ENCODE assay signal across 12 cellular contexts in genomic region chr3:195803309-195803908, GRCh38. TPM values are rescaled to one million over a fixed set of nuclear protein-coding genes. Genes with fewer than 3 reads are reported as not detected.
DNase-seq lines count a peak whose midpoint lies in the region; ATAC-seq, FAIRE-seq and TF ChIP-seq lines count a peak whose summit lies in the region.
"Had no signal": no experiment of that assay in that cellular context is flagged by ENCODE, and none has a peak within 500 bp of the region (broad histone marks: within the 10 kb centered on the region; RNA-seq: fewer than 3 reads in every experiment).

No MANE protein-coding gene starts in this region.

- TF ChIP-seq POLR2A in transverse colon (IDR thresholded peaks at IDR 0.05), result no peak

- H3K27me3 ChIP-seq in transverse colon, result no peaks in the 10 kb centered on the region

- H3K36me3 ChIP-seq in transverse colon, result no peaks in the 10 kb centered on the region

- no peak for FAIRE-seq in D721Med (lab: Jason Lieb, UNC)
- FAIRE-seq: frontal cortex had no signal

- H3K27ac Mint-ChIP-seq in activated T-cell treated with anti-CD3 and anti-CD28 coated beads, Interleukin-2, amount 50 U/mL, for 72 hours, result peak overlapping the region; percentile 7
- H3K27ac Mint-ChIP-seq in activated T-helper 17 cell treated with anti-CD3 and anti-CD28 coated beads, Interleukin-2, amount 50 U/mL, for 72 hours, result peak overlapping the region; percentile 78
- H3K27ac Mint-ChIP-seq: CD4-positive, alpha-beta T cell had no signal

- peak overlapping the region in 3 of 4 donors; percentile 9 to 32 (median 13) for H3K4me3 ChIP-seq in transverse colon

- DNase-seq in activated T-cell treated with anti-CD3 and anti-CD28 coated beads, Interleukin-2, amount 50 U/mL, for 72 hours, result no peak
- DNase-seq in activated T-cell treated with anti-CD3 and anti-CD28 coated beads, Interleukin-2, amount 50 U/mL, for 4 hours, result no peak
- DNase-seq in iris pigment epithelial cell (ENCODE audit: low read depth), result peak; percentile 38
- DNase-seq in transverse colon, result no peak
- no peak for DNase-seq in D721Med (ENCODE audit: insufficient read length, low spot score)
- DNase-seq in cerebellum (ENCODE audit: low spot score), result no peak
- DNase-seq: CD4-positive, alpha-beta T cell; mammary epithelial cell; SHP77 treated with DMSO at 0.1 percent for 48 hours had no signal

- peak overlapping the region; percentile 77 to 90 (median 87) for H3K27ac ChIP-seq in transverse colon

- peaks cover 21% of the 10 kb centered on the region for H3K27me3 Mint-ChIP-seq in activated T-cell treated with anti-CD3 and anti-CD28 coated beads, Interleukin-2, amount 50 U/mL, for 72 hours (ENCODE audit: low read depth)
- H3K27me3 Mint-ChIP-seq in activated T-cell treated with anti-CD3 and anti-CD28 coated beads, Interleukin-2, amount 50 U/mL, for 4 hours (ENCODE audit: low read depth), result peaks cover 7% of the 10 kb centered on the region
- peaks cover 4% of the 10 kb centered on the region for H3K27me3 Mint-ChIP-seq in activated T-helper 17 cell treated with anti-CD3 and anti-CD28 coated beads, Interleukin-2, amount 50 U/mL, for 72 hours

- in situ Hi-C loops in transverse colon (cut with MboI; ENCODE audit: low pct_ligation_motif_present in 1 of 4, low pct_unique_long_range_greater_than_20kb in 1 of 4, low sequenced_read_pairs in 3 of 4), result no loop called here

- TF ChIP-seq CTCF in transverse colon (IDR thresholded peaks at IDR 0.05) (no peak), D721Med (IDR thresholded peaks at IDR 0.05; ENCODE audit: insufficient read depth, missing control alignments) (no peak)

- intact Hi-C loops in transverse colon (cut with DNase I; ENCODE audit: low total_unique reads), result no loop called here

- peak overlapping the region; percentile 21 to 62 for H3K4me3 Mint-ChIP-seq in activated T-cell treated with anti-CD3 and anti-CD28 coated beads, Interleukin-2, amount 50 U/mL, for 72 hours
- H3K4me3 Mint-ChIP-seq in activated T-cell treated with anti-CD3 and anti-CD28 coated beads, Interleukin-2, amount 50 U/mL, for 4 hours, result no peak overlapping the region
- peak overlapping the region; percentile 66 for H3K4me3 Mint-ChIP-seq in activated T-helper 17 cell treated with anti-CD3 and anti-CD28 coated beads, Interleukin-2, amount 50 U/mL, for 72 hours
- H3K4me3 Mint-ChIP-seq: CD4-positive, alpha-beta T cell had no signal

- H3K9me3 ChIP-seq in transverse colon, result no peaks in the 10 kb centered on the region

- no peak for TF ChIP-seq EP300 in transverse colon (IDR thresholded peaks at IDR 0.05; ENCODE audit: low read depth)

- no peaks in the 10 kb centered on the region for H3K9me3 Mint-ChIP-seq in activated T-cell treated with anti-CD3 and anti-CD28 coated beads, Interleukin-2, amount 50 U/mL, for 72 hours
- no peaks in the 10 kb centered on the region for H3K9me3 Mint-ChIP-seq in activated T-cell treated with anti-CD3 and anti-CD28 coated beads, Interleukin-2, amount 50 U/mL, for 4 hours
- no peaks in the 10 kb centered on the region for H3K9me3 Mint-ChIP-seq in activated T-helper 17 cell treated with anti-CD3 and anti-CD28 coated beads, Interleukin-2, amount 50 U/mL, for 72 hours
- H3K9me3 Mint-ChIP-seq: CD4-positive, alpha-beta T cell had no signal

- ATAC-seq in activated T-cell treated with anti-CD3 and anti-CD28 coated beads, Interleukin-2, amount 50 U/mL, for 72 hours (replicated peaks in 1 of 2), result no peak
- ATAC-seq in activated T-cell treated with anti-CD3 and anti-CD28 coated beads, Interleukin-2, amount 50 U/mL, for 4 hours, result no peak
- ATAC-seq in activated T-helper 17 cell treated with anti-CD3 and anti-CD28 coated beads, Interleukin-2, amount 50 U/mL, for 72 hours (replicated peaks), result no peak
- ATAC-seq in HG03039 (IDR thresholded peaks at IDR 0.05; ENCODE audit: unreplicated experiment), result no peak

- 57 to 75% methylated on average over 14 to 19 of the region's 19 CpGs for WGBS in transverse colon (ENCODE audit: low coverage in 1 of 2), 2 donors

- H3K36me3 Mint-ChIP-seq in activated T-cell treated with anti-CD3 and anti-CD28 coated beads, Interleukin-2, amount 50 U/mL, for 72 hours (ENCODE audit: insufficient read depth in 2 of 2), result no peaks in the 10 kb centered on the region
- no peaks in the 10 kb centered on the region for H3K36me3 Mint-ChIP-seq in activated T-cell treated with anti-CD3 and anti-CD28 coated beads, Interleukin-2, amount 50 U/mL, for 4 hours (ENCODE audit: insufficient read depth)
- H3K36me3 Mint-ChIP-seq in activated T-helper 17 cell treated with anti-CD3 and anti-CD28 coated beads, Interleukin-2, amount 50 U/mL, for 72 hours (ENCODE audit: low read depth), result no peaks in the 10 kb centered on the region

- peaks cover 49% of the 10 kb centered on the region for H3K4me1 Mint-ChIP-seq in activated T-cell treated with anti-CD3 and anti-CD28 coated beads, Interleukin-2, amount 50 U/mL, for 72 hours (ENCODE audit: low read depth)
- peaks cover 43% of the 10 kb centered on the region for H3K4me1 Mint-ChIP-seq in activated T-cell treated with anti-CD3 and anti-CD28 coated beads, Interleukin-2, amount 50 U/mL, for 4 hours (ENCODE audit: low read depth)
- peaks cover 49% of the 10 kb centered on the region for H3K4me1 Mint-ChIP-seq in activated T-helper 17 cell treated with anti-CD3 and anti-CD28 coated beads, Interleukin-2, amount 50 U/mL, for 72 hours

- peaks cover 7 to 66% (median 47%) of the 10 kb centered on the region in 4 donors for H3K4me1 ChIP-seq in transverse colon

RNA-seq across cellular contexts. Expression of gene MUC4, which starts 8.3 kb away (rescaled TPM):
- under 1 TPM; 0.34 to 0.42 TPM for total RNA-seq in activated T-cell treated with anti-CD3 and anti-CD28 coated beads, Interleukin-2, amount 50 U/mL, for 72 hours
- total RNA-seq in activated T-cell treated with anti-CD3 and anti-CD28 coated beads, Interleukin-2, amount 50 U/mL, for 4 hours, result under 1 TPM; 0.08 to 0.24 (median 0.13) TPM
- 1 to 10 TPM; 2.4 to 3.1 TPM for total RNA-seq in activated T-helper 17 cell treated with anti-CD3 and anti-CD28 coated beads, Interleukin-2, amount 50 U/mL, for 72 hours
- total RNA-seq in transverse colon (100 to 1,000 TPM; 111 to 354 (median 170) TPM), cerebellum (0.27 TPM)
- total RNA-seq: CD4-positive, alpha-beta T cell; mammary epithelial cell had no signal

Comparison
In these comparisons a context has a peak if more than half of its experiments do, and no peak if none do; other contexts are left out.
1. RNA of gene MUC4, which starts 8.3 kb away (total RNA-seq): 111 to 354 TPM in transverse colon; 2.4 to 3.1 TPM in activated T-helper 17 cell treated with anti-CD3 and anti-CD28 coated beads, Interleukin-2, amount 50 U/mL, for 72 hours, 0.34 to 0.42 TPM in activated T-cell treated with anti-CD3 and anti-CD28 coated beads, Interleukin-2, amount 50 U/mL, for 72 hours, 0.27 TPM in cerebellum (single experiment) and 0.08 to 0.24 TPM in activated T-cell treated with anti-CD3 and anti-CD28 coated beads, Interleukin-2, amount 50 U/mL, for 4 hours; every median in the first group is over 10 times any median in the second.